ENCODE assay signal across 18 cellular contexts in genomic region chr11:3134651-3135490, GRCh38. TPM values are rescaled to one million over a fixed set of nuclear protein-coding genes. Genes with fewer than 3 reads are reported as not detected.
DNase-seq lines count a peak whose midpoint lies in the region; ATAC-seq and TF ChIP-seq lines count a peak whose summit lies in the region.
"Had no signal": no experiment of that assay in that cellular context is flagged by ENCODE, and none has a peak within 500 bp of the region (broad histone marks: within the 10 kb centered on the region; RNA-seq: fewer than 3 reads in every experiment).

No MANE protein-coding gene starts in this region.

- CTCF ChIA-PET in WTC11 (lab: Charles Lee), result interaction anchor here (0.9 to 2.4 kb wide), 10 partner anchors 16 to 242 kb away, joined by 3 to 21 read pairs (median 4); no protein-coding TSS in a partner anchor
- CTCF ChIA-PET in T-cell (lab: Charles Lee), result no interaction called here

- H3K27me3 Mint-ChIP-seq in WTC11 (ENCODE audit: low read depth) (no peaks in the 10 kb centered on the region), immature natural killer cell (ENCODE audit: low read depth in 3 of 3) (peaks cover 6 to 17% (median 15%) of the 10 kb centered on the region in 3 donors), T-cell (no peaks in the 10 kb centered on the region)
- H3K27me3 Mint-ChIP-seq: activated CD4-positive, alpha-beta memory T cell treated with anti-CD3 and anti-CD28 coated beads for 36 hours had no signal

- H3K4me2 ChIP-seq in DND-41 (ENCODE audit: insufficient read depth, low read length), result no peak overlapping the region
- H3K4me2 ChIP-seq: KMS-11 had no signal

- no peak overlapping the region for H3K4me3 Mint-ChIP-seq in WTC11
- H3K4me3 Mint-ChIP-seq in immature natural killer cell, result peak overlapping the region; percentile 83 to 91 (median 85)
- H3K4me3 Mint-ChIP-seq in T-cell, result no peak overlapping the region
- H3K4me3 Mint-ChIP-seq: activated CD4-positive, alpha-beta memory T cell treated with anti-CD3 and anti-CD28 coated beads for 36 hours; activated T-cell treated with anti-CD3 and anti-CD28 coated beads, Interleukin-2, amount 50 U/mL, for 72 hours; nephron had no signal

- no peak overlapping the region for H2AFZ ChIP-seq in DND-41 (ENCODE audit: low read depth, low read length)

- H3K36me3 ChIP-seq in DND-41 (ENCODE audit: insufficient read depth, low read length) (peaks cover 44% of the 10 kb centered on the region), esophagus squamous epithelium (peaks cover 0 to 4% (median 0%) of the 10 kb centered on the region in 3 donors)

- 0 out of 2 replicates have a peak, but pooled peaks cover 3% of the 10 kb centered on the region for H3K4me1 Mint-ChIP-seq in WTC11
- peaks cover 86 to 90% of the 10 kb centered on the region in 2 donors for H3K4me1 Mint-ChIP-seq in immature natural killer cell
- peaks cover 13 to 26% (median 15%) of the 10 kb centered on the region in 3 donors for H3K4me1 Mint-ChIP-seq in T-cell

- TF ChIP-seq CTCF in DND-41 (IDR thresholded peaks at IDR 0.05; ENCODE audit: borderline replicate concordance, extremely low read depth, low read length, poor library complexity, severe bottlenecking) (no peak), WTC11 (IDR thresholded peaks at IDR 0.05) (no peak), esophagus squamous epithelium (IDR thresholded peaks at IDR 0.05) (no peak)

- H3K36me3 Mint-ChIP-seq in WTC11, result no peaks in the 10 kb centered on the region
- H3K36me3 Mint-ChIP-seq in immature natural killer cell, result peaks cover 0 to 5% (median 0%) of the 10 kb centered on the region in 3 donors
- H3K36me3 Mint-ChIP-seq in T-cell, result no peaks in the 10 kb centered on the region
- H3K36me3 Mint-ChIP-seq: activated CD4-positive, alpha-beta memory T cell treated with anti-CD3 and anti-CD28 coated beads for 36 hours had no signal

- intact Hi-C loops in posterior vena cava (cut with DNase I) (no loop called here), esophagus squamous epithelium (cut with DNase I) (no loop called here)

- H3K9ac ChIP-seq in DND-41 (ENCODE audit: low read depth, low read length), result no peak overlapping the region
- H3K9ac ChIP-seq: KMS-11 had no signal

- no peak for ATAC-seq in DND-41 (ENCODE audit: insufficient read depth, low read depth)
- ATAC-seq in WTC11, result no peak
- ATAC-seq in GM19452 (IDR thresholded peaks at IDR 0.05; ENCODE audit: unreplicated experiment), result no peak
- ATAC-seq in T-cell (replicated peaks in 1 of 4), result no peak
- no peak for ATAC-seq in HG03571 (IDR thresholded peaks at IDR 0.05; ENCODE audit: unreplicated experiment)
- ATAC-seq: esophagus mucosa had no signal

- peaks cover 4% of the 10 kb centered on the region for H3K9me3 Mint-ChIP-seq in WTC11
- H3K9me3 Mint-ChIP-seq in immature natural killer cell, result no peaks in the 10 kb centered on the region
- H3K9me3 Mint-ChIP-seq in T-cell, result no peaks in the 10 kb centered on the region
- H3K9me3 Mint-ChIP-seq: activated CD4-positive, alpha-beta memory T cell treated with anti-CD3 and anti-CD28 coated beads for 36 hours; activated T-cell treated with anti-CD3 and anti-CD28 coated beads, Interleukin-2, amount 50 U/mL, for 72 hours; nephron had no signal

- H3K27ac Mint-ChIP-seq in WTC11 (no peak overlapping the region), immature natural killer cell (peak overlapping the region; percentile 84 to 97 (median 89)), T-cell (no peak overlapping the region)
- H3K27ac Mint-ChIP-seq: activated CD4-positive, alpha-beta memory T cell treated with anti-CD3 and anti-CD28 coated beads for 36 hours; activated T-cell treated with anti-CD3 and anti-CD28 coated beads, Interleukin-2, amount 50 U/mL, for 72 hours; nephron had no signal

- H4K20me1 ChIP-seq in DND-41 (ENCODE audit: insufficient read depth, low read length), result peaks cover 97% of the 10 kb centered on the region

- H3K4me3 ChIP-seq in DND-41 (ENCODE audit: low read depth in 1 of 2, low read length in 2 of 2) (no peak overlapping the region), esophagus squamous epithelium (no peak overlapping the region)
- H3K4me3 ChIP-seq: SJSA1 had no signal

- POLR2A ChIA-PET in WTC11 (lab: Charles Lee) (no interaction called here), T-cell (lab: Charles Lee) (no interaction called here)

- peaks cover 75% of the 10 kb centered on the region for H3K79me2 ChIP-seq in DND-41 (ENCODE audit: insufficient read depth, low read length)

- no peaks in the 10 kb centered on the region for H3K27me3 ChIP-seq in DND-41 (ENCODE audit: insufficient read depth, low read length, poor library complexity)
- no peaks in the 10 kb centered on the region for H3K27me3 ChIP-seq in esophagus squamous epithelium
- H3K27me3 ChIP-seq: SJSA1 had no signal

- H3K27ac ChIP-seq in DND-41 (ENCODE audit: low read length) (peak overlapping the region; percentile 55), esophagus squamous epithelium (peak overlapping the region in 1 of 4 donors; percentile 5)
- H3K27ac ChIP-seq: KMS-11, SJSA1 had no signal

- no peaks in the 10 kb centered on the region for H3K9me3 ChIP-seq in DND-41 (ENCODE audit: insufficient read depth, low read length, severe bottlenecking)
- H3K9me3 ChIP-seq in esophagus squamous epithelium, result no peaks in the 10 kb centered on the region
- H3K9me3 ChIP-seq: SJSA1 had no signal

- 71 to 84% methylated on average over 5 to 11 of the region's 27 CpGs for WGBS in esophagus squamous epithelium, 2 donors

- peaks cover 14% of the 10 kb centered on the region for H3K4me1 ChIP-seq in DND-41 (ENCODE audit: insufficient read depth, low read length)
- peaks cover 7 to 60% (median 10%) of the 10 kb centered on the region in 3 donors for H3K4me1 ChIP-seq in esophagus squamous epithelium

- DNase-seq in DND-41, result no peak
- DNase-seq in WTC11 (ENCODE audit: low spot score), result peak; percentile 13
- DNase-seq in immature natural killer cell, result no peak
- DNase-seq in posterior vena cava (ENCODE audit: low spot score), result peak; percentile 76
- no peak for DNase-seq in esophagus squamous epithelium (lab: John Stamatoyannopoulos, UW)
- DNase-seq in T-cell, result no peak
- DNase-seq: activated CD4-positive, alpha-beta memory T cell treated with anti-CD3 and anti-CD28 coated beads for 36 hours; activated T-cell treated with anti-CD3 and anti-CD28 coated beads, Interleukin-2, amount 50 U/mL, for 72 hours; GOT3; NCI-H1105; NCI-H2107; NCI-H526 had no signal

- TF ChIP-seq POLR2A in esophagus squamous epithelium (IDR thresholded peaks at IDR 0.05), result no peak

TF ChIP-seq in WTC11, 78 proteins besides CTCF, POLR2A, EP300 and RAD21 (continues in another document):
- no peak for TF ChIP-seq SMAD3 (CRISPR knock-in tag; IDR thresholded peaks at IDR 0.05; ENCODE audit: borderline replicate concordance)
- no peak for TF ChIP-seq ZNF532 (CRISPR knock-in tag; IDR thresholded peaks at IDR 0.05; ENCODE audit: borderline replicate concordance)
- TF ChIP-seq MXD4 (CRISPR knock-in tag; IDR thresholded peaks at IDR 0.05; ENCODE audit: borderline replicate concordance), result no peak
- TF ChIP-seq SOX15 (CRISPR knock-in tag; IDR thresholded peaks at IDR 0.05), result no peak
- TF ChIP-seq ZNF138 (CRISPR knock-in tag; conservative IDR thresholded peaks at IDR 0.05), result no peak
- no peak for TF ChIP-seq OVOL2 (CRISPR knock-in tag; IDR thresholded peaks at IDR 0.05; ENCODE audit: borderline replicate concordance)
- TF ChIP-seq ZNF121 (CRISPR knock-in tag; IDR thresholded peaks at IDR 0.05), result no peak

RNA-seq across cellular contexts. Expression of gene OSBPL5, which starts 30.2 kb away (rescaled TPM):
- total RNA-seq in WTC11 (2021) (13.1 to 17.7 TPM (median 14.8 TPM) in 3 replicates), posterior vena cava (10 to 100 TPM; 61.2 to 84.0 TPM), esophagus squamous epithelium (10 to 100 TPM; 11.9 to 30.9 (median 17.9) TPM), T-cell (10 to 100 TPM; 11.2 to 41.5 (median 20.9) TPM)
- polyA plus RNA-seq in immature natural killer cell, result 10 to 100 TPM; 32.8 to 98.9 (median 33.3) TPM

Comparison
In these comparisons a context has a peak if more than half of its experiments do, and no peak if none do; other contexts are left out.
1. DNase-seq: peak in WTC11 (single experiment) and posterior vena cava (single experiment); none in DND-41 (single experiment), immature natural killer cell (0 of 3), esophagus squamous epithelium (single experiment) and T-cell (0 of 34).
2. H3K27ac Mint-ChIP-seq: peak in immature natural killer cell (6 of 6); none in WTC11 (single experiment) and T-cell (0 of 2).
3. H3K4me3 Mint-ChIP-seq: peak in immature natural killer cell (5 of 5); none in WTC11 (single experiment) and T-cell (0 of 3).